In the genomic region with DNA sequence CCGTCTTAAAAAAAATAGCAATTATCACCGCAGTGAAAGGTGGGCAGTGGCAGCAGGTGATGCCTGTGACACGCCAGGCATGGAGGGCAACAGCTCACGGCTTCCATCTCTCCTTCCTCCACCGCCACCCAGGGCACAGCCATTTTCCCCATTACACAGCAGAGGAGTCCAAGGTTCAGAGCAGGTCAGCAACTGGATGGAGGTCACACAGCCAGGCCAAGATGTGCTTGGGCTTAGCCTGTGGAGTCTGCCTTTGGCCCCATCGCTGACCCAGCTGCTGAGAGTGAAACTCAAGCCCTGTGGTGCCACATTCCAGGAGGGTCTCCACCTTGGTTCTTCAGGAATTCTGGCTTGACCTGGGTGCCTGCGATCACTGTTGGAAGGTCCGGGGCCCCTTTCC, we compare ENCODE assay signal across 34 cellular contexts.
"Had no signal": no experiment of that assay in that cellular context is flagged by ENCODE, and none has a peak within 500 bp of the region (broad histone marks: within the 10 kb centered on the region; RNA-seq: fewer than 3 reads in every experiment).

No MANE protein-coding gene starts in this region.

- H3K27me3 ChIP-seq: adrenal gland, body of pancreas, brain microvascular endothelial cell, breast epithelium had no signal

- H3K4me3 ChIP-seq: adrenal gland, body of pancreas, breast epithelium had no signal

- H3K36me3 ChIP-seq: adrenal gland, brain microvascular endothelial cell, breast epithelium had no signal

- H3K4me1 ChIP-seq: adrenal gland, body of pancreas, breast epithelium had no signal

- FAIRE-seq: astrocyte, TTC549 had no signal

- H3K9me3 ChIP-seq: adrenal gland, body of pancreas had no signal

- DNase-seq: activated B cell treated with CpG ODN at 0.5 μM for 24 hours; activated CD4-positive, alpha-beta memory T cell treated with anti-CD3 and anti-CD28 coated beads for 36 hours; activated CD4-positive, alpha-beta T cell treated with anti-CD3 and anti-CD28 coated beads for 4 hours; activated CD4-positive, alpha-beta T cell treated with anti-CD3 and anti-CD28 coated beads, Interleukin-2, amount 10 ng/mL, durations not matched to agents 24 days and 14 days; activated CD4-positive, alpha-beta T cell treated with anti-CD3 and anti-CD28 coated beads, Interleukin-2, amount 50 U/mL, for 1 hour; activated CD4-positive, alpha-beta T cell treated with anti-CD3 and anti-CD28 coated beads, Interleukin-2, amount 50 U/mL, for 4 hours; activated CD4-positive, CD25-positive, alpha-beta regulatory T cell treated with anti-CD3 and anti-CD28 coated beads, Interleukin-2, amount 50 U/mL, for 72 hours; activated CD8-positive, alpha-beta memory T cell treated with anti-CD3 and anti-CD28 coated beads, Interleukin-2, amount 50 U/mL, for 4 hours; activated CD8-positive, alpha-beta T cell treated with anti-CD3 and anti-CD28 coated beads for 36 hours; activated effector memory CD4-positive, alpha-beta T cell treated with anti-CD3 and anti-CD28 coated beads, Interleukin-2, amount 50 U/mL, for 16 hours; activated gamma-delta T cell treated with Interleukin-2 at 50 U/mL for 16 hours; activated naive CD4-positive, alpha-beta T cell; activated naive CD4-positive, alpha-beta T cell treated with anti-CD3 and anti-CD28 coated beads for 36 hours; activated naive CD4-positive, alpha-beta T cell treated with anti-CD3 and anti-CD28 coated beads, Interleukin-2, amount 50 U/mL, for 16 hours; activated naive CD8-positive, alpha-beta T cell treated with anti-CD3 and anti-CD28 coated beads for 36 hours; activated T-cell treated with anti-CD3 and anti-CD28 coated beads for 4 hours; activated T-cell treated with anti-CD3 and anti-CD28 coated beads, Interleukin-2, amount 50 U/mL, for 1 hour; activated T-cell treated with anti-CD3 and anti-CD28 coated beads, Interleukin-2, amount 50 U/mL, for 4 hours; activated T-cell treated with anti-CD3 and anti-CD28 coated beads, Interleukin-2, amount 50 U/mL, for 72 hours; adrenal gland; amniotic stem cell; aorta; body of pancreas; brain microvascular endothelial cell; central memory CD4-positive, alpha-beta T cell; T-helper 1 cell; T-helper 2 cell; T-helper 9 cell had no signal

- ATAC-seq: activated CD8-positive, alpha-beta T cell treated with anti-CD3 and anti-CD28 coated beads for 36 hours; activated naive CD4-positive, alpha-beta T cell treated with anti-CD3 and anti-CD28 coated beads, Interleukin-2, amount 50 U/mL, for 72 hours; activated T-cell treated with anti-CD3 and anti-CD28 coated beads, Interleukin-2, amount 50 U/mL, for 4 hours; activated T-cell treated with anti-CD3 and anti-CD28 coated beads, Interleukin-2, amount 50 U/mL, for 72 hours; activated T-helper 17 cell treated with anti-CD3 and anti-CD28 coated beads, Interleukin-2, amount 50 U/mL, for 72 hours; body of pancreas had no signal

- H3K27ac ChIP-seq: adrenal gland, body of pancreas, brain microvascular endothelial cell, breast epithelium, VCaP had no signal
